Comparison of ENCODE assay signal across 2 cellular contexts in the genomic region with DNA sequence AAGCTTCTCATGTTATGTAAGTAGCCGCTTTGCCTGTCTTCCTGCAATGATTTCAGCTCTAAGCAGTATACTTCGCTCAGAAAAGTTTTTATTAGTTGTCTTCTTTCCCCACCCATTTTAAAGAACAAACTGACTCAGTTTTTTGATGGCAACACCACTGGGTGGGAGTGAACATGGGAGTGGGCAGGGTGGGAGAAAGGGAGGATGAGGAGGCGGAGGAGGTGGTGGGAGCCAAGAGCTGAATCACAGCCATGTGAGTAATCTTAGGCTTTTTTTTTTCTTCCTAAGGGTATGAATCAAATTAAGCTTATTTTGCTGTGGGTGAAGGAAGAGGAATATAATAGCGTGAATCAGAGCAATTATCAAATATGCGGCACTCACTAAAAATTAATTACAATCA.
TF ChIP-seq lines count a peak whose summit lies in the region.

No MANE protein-coding gene starts in this region.

TF ChIP-seq in GM23338, 12 proteins besides CTCF, POLR2A, EP300 and RAD21:
- TF ChIP-seq, protein P1, sequence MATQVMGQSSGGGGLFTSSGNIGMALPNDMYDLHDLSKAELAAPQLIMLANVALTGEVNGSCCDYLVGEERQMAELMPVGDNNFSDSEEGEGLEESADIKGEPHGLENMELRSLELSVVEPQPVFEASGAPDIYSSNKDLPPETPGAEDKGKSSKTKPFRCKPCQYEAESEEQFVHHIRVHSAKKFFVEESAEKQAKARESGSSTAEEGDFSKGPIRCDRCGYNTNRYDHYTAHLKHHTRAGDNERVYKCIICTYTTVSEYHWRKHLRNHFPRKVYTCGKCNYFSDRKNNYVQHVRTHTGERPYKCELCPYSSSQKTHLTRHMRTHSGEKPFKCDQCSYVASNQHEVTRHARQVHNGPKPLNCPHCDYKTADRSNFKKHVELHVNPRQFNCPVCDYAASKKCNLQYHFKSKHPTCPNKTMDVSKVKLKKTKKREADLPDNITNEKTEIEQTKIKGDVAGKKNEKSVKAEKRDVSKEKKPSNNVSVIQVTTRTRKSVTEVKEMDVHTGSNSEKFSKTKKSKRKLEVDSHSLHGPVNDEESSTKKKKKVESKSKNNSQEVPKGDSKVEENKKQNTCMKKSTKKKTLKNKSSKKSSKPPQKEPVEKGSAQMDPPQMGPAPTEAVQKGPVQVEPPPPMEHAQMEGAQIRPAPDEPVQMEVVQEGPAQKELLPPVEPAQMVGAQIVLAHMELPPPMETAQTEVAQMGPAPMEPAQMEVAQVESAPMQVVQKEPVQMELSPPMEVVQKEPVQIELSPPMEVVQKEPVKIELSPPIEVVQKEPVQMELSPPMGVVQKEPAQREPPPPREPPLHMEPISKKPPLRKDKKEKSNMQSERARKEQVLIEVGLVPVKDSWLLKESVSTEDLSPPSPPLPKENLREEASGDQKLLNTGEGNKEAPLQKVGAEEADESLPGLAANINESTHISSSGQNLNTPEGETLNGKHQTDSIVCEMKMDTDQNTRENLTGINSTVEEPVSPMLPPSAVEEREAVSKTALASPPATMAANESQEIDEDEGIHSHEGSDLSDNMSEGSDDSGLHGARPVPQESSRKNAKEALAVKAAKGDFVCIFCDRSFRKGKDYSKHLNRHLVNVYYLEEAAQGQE (IDR thresholded peaks at IDR 0.05; ENCODE audit: unreplicated experiment): no peak
- TF ChIP-seq STAT1 (IDR thresholded peaks at IDR 0.05; ENCODE audit: unreplicated experiment): no peak
- no peak for TF ChIP-seq POLR2AphosphoS5 (IDR thresholded peaks at IDR 0.05; ENCODE audit: low read depth)

TF ChIP-seq in HepG2, 621 proteins besides CTCF, POLR2A, EP300 and RAD21 (continued from another document):
- no peak for TF ChIP-seq RCOR2 (CRISPR knock-in tag; IDR thresholded peaks at IDR 0.05)
- TF ChIP-seq SP140L (CRISPR knock-in tag; IDR thresholded peaks at IDR 0.05; ENCODE audit: borderline replicate concordance): no peak
- TF ChIP-seq ZNF660 (CRISPR knock-in tag; IDR thresholded peaks at IDR 0.05; ENCODE audit: borderline replicate concordance, low read depth): no peak
- TF ChIP-seq IRF2 (CRISPR knock-in tag; IDR thresholded peaks at IDR 0.05): no peak
- no peak for TF ChIP-seq BORCS8-MEF2B (CRISPR knock-in tag; IDR thresholded peaks at IDR 0.05)
- TF ChIP-seq RFX5 (IDR thresholded peaks at IDR 0.05; ENCODE audit: low read depth, low read length): no peak
- TF ChIP-seq NR2F2 (IDR thresholded peaks at IDR 0.05; ENCODE audit: borderline replicate concordance, low read depth): no peak
- no peak for TF ChIP-seq ZNF839 (CRISPR knock-in tag; IDR thresholded peaks at IDR 0.05; ENCODE audit: borderline replicate concordance)
- no peak for TF ChIP-seq NFKB2 (CRISPR knock-in tag; IDR thresholded peaks at IDR 0.05; ENCODE audit: borderline replicate concordance)
